Comparison of ENCODE assay signal across 1 cellular context in the genomic region with DNA sequence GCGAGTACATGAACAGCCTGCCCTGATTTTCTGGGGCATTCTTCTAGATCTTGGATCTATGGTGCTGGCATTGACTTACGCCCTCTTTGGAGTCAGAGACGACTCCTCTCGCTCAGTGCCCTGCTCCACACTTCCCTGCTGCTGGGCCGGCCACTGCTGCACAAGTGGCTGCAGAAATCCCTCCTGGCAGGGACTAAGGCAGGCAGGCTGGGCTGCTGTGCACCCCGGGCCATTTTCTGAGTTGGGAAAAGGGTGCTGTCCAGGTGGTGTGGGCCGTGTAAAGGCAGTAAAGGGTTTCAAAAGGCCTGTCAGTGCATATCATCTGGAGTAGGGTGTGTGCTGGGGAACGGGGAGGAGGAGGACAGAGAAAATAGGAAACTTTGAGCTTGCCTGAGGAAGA. TPM values are rescaled to one million over a fixed set of nuclear protein-coding genes. Genes with fewer than 3 reads are reported as not detected.
"Had no signal": no experiment of that assay in that cellular context is flagged by ENCODE, and none has a peak within 500 bp of the region (broad histone marks: within the 10 kb centered on the region; RNA-seq: fewer than 3 reads in every experiment).

No MANE protein-coding gene starts in this region.

RNA-seq across cellular contexts. Expression of gene KCNJ12, which starts 50.1 kb away (rescaled TPM):
- total RNA-seq: MCF 10A had no signal
